ENCODE assay signal across 15 cellular contexts in the genomic region with DNA sequence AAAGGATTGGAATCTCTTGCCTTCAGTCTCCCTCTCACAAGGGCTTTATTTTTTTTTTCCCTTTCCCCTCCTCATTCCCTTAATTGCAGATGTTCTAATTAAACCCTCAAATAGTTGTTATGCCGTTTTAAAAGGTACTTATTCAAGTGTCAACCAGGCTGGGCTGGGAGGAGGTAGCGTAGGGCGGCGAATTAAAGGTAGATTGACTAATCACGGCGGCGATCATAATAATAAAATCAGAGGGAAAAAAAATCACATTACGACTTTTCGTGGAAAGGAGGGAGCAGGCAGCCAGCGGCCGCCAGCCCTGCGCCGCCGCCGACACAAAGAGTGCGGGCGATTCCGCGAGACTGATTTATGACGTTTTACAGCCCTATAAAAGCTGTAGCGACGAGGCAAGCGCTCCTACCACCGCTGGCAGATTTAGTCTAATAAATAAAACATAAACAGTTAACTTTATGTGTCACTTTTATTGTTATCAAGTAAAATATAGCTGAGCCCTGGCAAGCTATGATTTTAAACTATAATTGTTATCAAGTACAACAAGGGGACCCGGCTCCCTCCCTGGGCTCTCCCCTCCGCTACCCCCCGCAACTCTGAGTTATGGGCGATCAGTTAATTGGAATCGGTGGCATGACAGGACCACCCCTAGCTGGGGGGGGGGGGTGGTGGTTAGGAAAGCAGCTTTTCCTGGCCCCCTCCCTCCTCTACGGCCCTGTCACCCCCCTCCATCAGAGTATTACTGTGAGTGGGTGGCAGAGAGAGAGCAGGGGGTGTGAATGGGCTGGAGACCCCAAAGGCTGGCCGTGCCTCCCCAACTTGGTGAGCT. TPM values are rescaled to one million over a fixed set of nuclear protein-coding genes. Genes with fewer than 3 reads are reported as not detected.
DNase-seq lines count a peak whose midpoint lies in the region; ATAC-seq and TF ChIP-seq lines count a peak whose summit lies in the region.
"Had no signal": no experiment of that assay in that cellular context is flagged by ENCODE, and none has a peak within 500 bp of the region (broad histone marks: within the 10 kb centered on the region; RNA-seq: fewer than 3 reads in every experiment).

No MANE protein-coding gene starts in this region.

- H3K36me3 Mint-ChIP-seq in naive B cell (peaks cover 0 to 21% of the 10 kb centered on the region in 2 donors), neural progenitor cell (no peaks in the 10 kb centered on the region)

- peak; percentile 17 for DNase-seq in AG09309 (ENCODE audit: low read depth)
- DNase-seq in HEK293T (ENCODE audit: extremely low spot score): peak; percentile 85
- no peak for DNase-seq in naive B cell
- no peak for DNase-seq in SIG-M5 (lab: John Stamatoyannopoulos, UW)
- DNase-seq in neural progenitor cell (ENCODE audit: low spot score): no peak
- DNase-seq: activated T-cell treated with anti-CD3 and anti-CD28 coated beads, Interleukin-2, amount 50 U/mL, for 1 hour; DMS53; effector memory CD4-positive, alpha-beta T cell; NCI-H1048; stimulated activated CD4-positive, alpha-beta T cell treated with anti-CD3 and anti-CD28 coated beads, Interleukin-12 subunit alpha, Interleukin-12 subunit beta, amount 100 ng/mL, for 4 hours had no signal

- 20 to 39% (median 35%) methylated on average over 31 of the region's 31 CpGs for WGBS in adipose tissue, 3 donors

- TF ChIP-seq CTCF in AG09309 (IDR thresholded peaks at IDR 0.05; ENCODE audit: control insufficient read depth, insufficient read depth, low read depth, low read length, missing control alignments): no peak
- TF ChIP-seq CTCF in neural progenitor cell (IDR thresholded peaks at IDR 0.05): no peak

- H3K36me3 ChIP-seq in neural progenitor cell: no peaks in the 10 kb centered on the region

- POLR2A ChIA-PET in HEK293T (lab: Yijun Ruan, JAX): interaction anchor here (0.9 to 5.6 kb wide), 12 partner anchors 12 to 227 kb away, joined by 3 to 117 read pairs (median 4); partner anchors contain the start of gene HOXC5

- peak overlapping the region in 7 of 8 donors; percentile 81 to 95 (median 88) for H3K4me3 Mint-ChIP-seq in naive B cell
- no peak overlapping the region for H3K4me3 Mint-ChIP-seq in neural progenitor cell

- no peaks in the 10 kb centered on the region for H3K79me2 ChIP-seq in neural progenitor cell (ENCODE audit: low read depth)

- H3K9me3 Mint-ChIP-seq in naive B cell: peaks cover 0 to 15% (median 1%) of the 10 kb centered on the region in 7 donors
- peaks cover 7% of the 10 kb centered on the region for H3K9me3 Mint-ChIP-seq in neural progenitor cell

- peaks cover 7% of the 10 kb centered on the region for H3K4me1 ChIP-seq in neural progenitor cell

- no peak overlapping the region for H2AFZ ChIP-seq in neural progenitor cell (replicated peaks)

- H3K4me1 Mint-ChIP-seq in naive B cell (peaks cover 35 to 57% (median 44%) of the 10 kb centered on the region in 3 donors), neural progenitor cell (no peaks in the 10 kb centered on the region)

- H3K9ac ChIP-seq in neural progenitor cell: no peak overlapping the region

- peaks cover 86 to 91% (median 90%) of the 10 kb centered on the region in 3 donors for H3K27me3 Mint-ChIP-seq in naive B cell
- H3K27me3 Mint-ChIP-seq in neural progenitor cell (ENCODE audit: insufficient read depth, low read depth): peaks cover 91% of the 10 kb centered on the region

- peaks cover 100% of the 10 kb centered on the region for H3K27me3 ChIP-seq in neural progenitor cell
- H3K27me3 ChIP-seq: SJSA1 had no signal

- peak overlapping the region; percentile 39 for H3K27ac ChIP-seq in adipose tissue (ENCODE audit: low read depth, low read length)
- no peak overlapping the region for H3K27ac ChIP-seq in neural progenitor cell

- no peaks in the 10 kb centered on the region for H3F3A ChIP-seq in neural progenitor cell (ENCODE audit: low read depth)

- no peak for ATAC-seq in naive B cell (ENCODE audit: low read depth in 2 of 2)
- ATAC-seq in HG03354 (IDR thresholded peaks at IDR 0.05; ENCODE audit: poor library complexity, severe bottlenecking, unreplicated experiment): no peak
- no peak for ATAC-seq in HG03521 (IDR thresholded peaks at IDR 0.05; ENCODE audit: unreplicated experiment)

- no peak overlapping the region for H3K4me2 ChIP-seq in neural progenitor cell

- H3K4me3 ChIP-seq in AG09309 (ENCODE audit: control insufficient read depth, low read depth, low read length): no peak overlapping the region
- no peak overlapping the region for H3K4me3 ChIP-seq in neural progenitor cell

- CTCF ChIA-PET in HEK293T (lab: Yijun Ruan, JAX): interaction anchor here (0.7 to 2.4 kb wide), 9 partner anchors 11 to 149 kb away, joined by 3 to 13 read pairs (median 4); partner anchors contain the start of genes HOXC5 and SMUG1

- H3K27ac Mint-ChIP-seq in naive B cell (peak overlapping the region in 4 of 6 donors; percentile 6 to 80 (median 76)), neural progenitor cell (no peak overlapping the region)

- H4K20me1 ChIP-seq in neural progenitor cell (ENCODE audit: low read depth): peaks cover 80% of the 10 kb centered on the region

- no peaks in the 10 kb centered on the region for H3K9me3 ChIP-seq in neural progenitor cell (ENCODE audit: low read depth)
- H3K9me3 ChIP-seq: SJSA1 had no signal

TF ChIP-seq in HEK293T, 16 proteins besides CTCF, POLR2A, EP300 and RAD21:
- peak; percentile 90 for TF ChIP-seq LEF1 (IDR thresholded peaks at IDR 0.05; ENCODE audit: borderline replicate concordance)
- no peak for TF ChIP-seq SP1 (IDR thresholded peaks at IDR 0.05)
- TF ChIP-seq FOXA1 (IDR thresholded peaks at IDR 0.05): no peak
- TF ChIP-seq ELF4 (IDR thresholded peaks at IDR 0.05): no peak
- TF ChIP-seq ZNF384 (IDR thresholded peaks at IDR 0.05): peak; percentile 93
- no peak for TF ChIP-seq TARDBP (IDR thresholded peaks at IDR 0.05)
- peak; percentile 97 for TF ChIP-seq PKNOX1 (IDR thresholded peaks at IDR 0.05)
- peak; percentile 86; the same call in 1 of the 2 replicates for TF ChIP-seq FOXM1 (IDR thresholded peaks at IDR 0.05; ENCODE audit: borderline replicate concordance)
- peak; percentile 92 for TF ChIP-seq ARNT (IDR thresholded peaks at IDR 0.05)
- peak; percentile 100 for TF ChIP-seq CTBP1 (IDR thresholded peaks at IDR 0.05; ENCODE audit: borderline replicate concordance)
- TF ChIP-seq NFRKB (IDR thresholded peaks at IDR 0.05): no peak
- no peak for TF ChIP-seq FOXK2 (IDR thresholded peaks at IDR 0.05)
- TF ChIP-seq SUZ12 (IDR thresholded peaks at IDR 0.05): no peak
- TF ChIP-seq HDGF (IDR thresholded peaks at IDR 0.05; ENCODE audit: borderline replicate concordance): no peak
- TF ChIP-seq L3MBTL2 (conservative IDR thresholded peaks at IDR 0.05): no peak
- TF ChIP-seq BHLHE40 (IDR thresholded peaks at IDR 0.05; ENCODE audit: borderline replicate concordance): no peak

RNA-seq across cellular contexts. Expression of gene HOXC4, which starts 1.5 kb away (rescaled TPM):
- polyA plus RNA-seq in adipose tissue: 1 to 10 TPM in 1 of 3 donors, under 1 TPM in 2; 0.18 to 5.6 (median 0.51) TPM
- polyA plus RNA-seq in naive B cell (ENCODE audit: low read depth in 6 of 6): 1 to 10 TPM in 1 of 6 donors, under 1 TPM in 4, not detected in 1; 0.17 to 1.0 (median 0.42) TPM
- total RNA-seq in neural progenitor cell (ENCODE audit: low replicate concordance): not detected in 2 replicates

RNA-seq across cellular contexts. Expression of gene HOXC5, which starts 19.3 kb away (rescaled TPM):
- 1 to 10 TPM in 1 of 3 donors, under 1 TPM in 2; 0.14 to 2.0 (median 0.18) TPM for polyA plus RNA-seq in adipose tissue
- not detected for polyA plus RNA-seq in naive B cell (ENCODE audit: low read depth in 6 of 6)
- total RNA-seq in neural progenitor cell (ENCODE audit: low replicate concordance): not detected in 2 replicates
- total RNA-seq: SJSA1 had no signal
- polyA plus RNA-seq: thymus had no signal

RNA-seq across cellular contexts. Expression of gene HOXC6, which starts 23.9 kb away (rescaled TPM):
- polyA plus RNA-seq in adipose tissue (1 to 10 TPM in 1 of 3 donors, under 1 TPM in 2; 0.56 to 3.1 (median 0.95) TPM), naive B cell (ENCODE audit: low read depth in 6 of 6) (not detected)
- not detected in 2 replicates for total RNA-seq in neural progenitor cell (ENCODE audit: low replicate concordance)

RNA-seq across cellular contexts. Expression of gene HOXC8, which starts 43.3 kb away (rescaled TPM):
- polyA plus RNA-seq in adipose tissue: under 1 TPM; 0.13 to 0.67 (median 0.33) TPM
- polyA plus RNA-seq in naive B cell (ENCODE audit: low read depth in 6 of 6): not detected
- not detected in 2 replicates for total RNA-seq in neural progenitor cell (ENCODE audit: low replicate concordance)

RNA-seq across cellular contexts. Expression of gene HOXC9, which starts 52.2 kb away (rescaled TPM):
- polyA plus RNA-seq in adipose tissue (1 to 10 TPM in 1 of 3 donors, under 1 TPM in 2; 0.28 to 1.0 (median 0.45) TPM), naive B cell (ENCODE audit: low read depth in 6 of 6) (not detected)
- total RNA-seq in neural progenitor cell (ENCODE audit: low replicate concordance): not detected in 2 replicates

Comparison
In these comparisons a context has a peak if more than half of its experiments do, and no peak if none do; other contexts are left out.
1. DNase-seq: peak in AG09309 (single experiment) and HEK293T (single experiment); none in naive B cell (single experiment), SIG-M5 (single experiment) and neural progenitor cell (single experiment).